In genomic region chrX:132861076-132861475, GRCh38 we compare ENCODE assay signal across 23 cellular contexts.
"Had no signal": no experiment of that assay in that cellular context is flagged by ENCODE, and none has a peak within 500 bp of the region (broad histone marks: within the 10 kb centered on the region; RNA-seq: fewer than 3 reads in every experiment).

No MANE protein-coding gene starts in this region.

- H3K4me1 ChIP-seq: Peyer's patch, SJCRH30 had no signal

- H3K27me3 ChIP-seq: Peyer's patch, SJCRH30 had no signal

- ATAC-seq: Right ventricle myocardium inferior, SK-N-SH treated with all-trans-retinoic acid at 6 μM for 48 hours, T-helper 17 cell had no signal

- H3K36me3 ChIP-seq: Peyer's patch, SJCRH30 had no signal

- H3K4me3 ChIP-seq: Peyer's patch, SJCRH30 had no signal

- DNase-seq: KBM-7; MV-4-11; NCI-H1048; NCI-H1105; NCI-H1417; NCI-H1436 treated with DMSO at 0.1 percent for 48 hours; NCI-H1694; NCI-H187 treated with DMSO at 0.1 percent for 48 hours; NCI-H2029 treated with DMSO at 0.1 percent for 48 hours; NCI-H2171 treated with DMSO at 0.1 percent for 48 hours; NCI-H345; NCI-H446 treated with DMSO at 0.1 percent for 48 hours; NCI-H510A treated with DMSO at 0.1 percent for 48 hours; NCI-H526; NCI-H774; NK-92 treated with Interleukin-12 subunit alpha and Interleukin-12 subunit beta, amount 100 ng/mL, for 24 hours; Peyer's patch; SHP77 treated with DMSO at 0.1 percent for 48 hours; SJCRH30; T-helper 1 cell; T-helper 17 cell had no signal

- H3K9me3 ChIP-seq: Peyer's patch, SJCRH30 had no signal

- H3K27ac ChIP-seq: Peyer's patch, SJCRH30 had no signal
